In the genomic region with DNA sequence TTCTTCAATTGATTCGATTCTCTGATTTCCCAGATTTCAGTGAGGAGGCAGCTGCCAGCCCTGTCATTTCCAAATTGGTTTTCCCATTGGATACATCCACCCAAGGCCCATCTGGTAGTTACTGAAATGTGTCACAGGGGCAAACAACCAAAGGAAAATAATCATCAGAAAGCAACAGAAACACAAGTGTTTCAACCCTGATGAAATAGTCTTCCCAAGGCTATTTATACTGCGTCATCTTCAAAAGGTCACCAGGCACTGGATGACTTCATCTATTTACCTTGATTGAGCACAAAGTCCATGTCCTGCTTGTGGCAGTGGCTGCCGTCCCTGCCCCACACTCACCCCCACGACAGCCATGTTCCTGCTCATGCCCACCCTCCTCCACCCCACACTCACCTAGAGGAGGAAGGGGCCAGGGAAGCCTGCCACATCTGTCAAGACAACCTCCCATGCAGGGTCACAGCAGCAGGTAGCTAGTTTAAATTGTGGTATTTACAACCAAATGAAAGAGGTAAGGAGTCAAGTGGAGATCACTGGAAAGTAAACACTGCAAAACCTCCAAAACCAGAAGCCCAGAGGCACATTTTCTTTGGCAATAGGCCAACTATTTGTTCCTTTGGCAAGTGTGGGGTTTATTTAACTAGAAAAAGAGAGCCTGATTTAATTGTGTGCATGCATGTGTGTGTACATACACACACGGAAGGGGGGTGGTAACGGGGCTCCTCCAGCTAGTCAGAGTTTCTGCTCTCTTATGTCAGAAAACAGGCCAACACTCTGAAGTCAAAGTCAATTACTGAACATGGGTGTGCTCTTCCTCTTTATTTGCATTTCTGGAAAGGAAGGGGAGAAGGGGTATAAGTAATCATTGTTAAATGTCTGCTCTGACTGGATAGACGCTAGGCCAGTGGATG, we compare ENCODE assay signal across 9 cellular contexts. TPM values are rescaled to one million over a fixed set of nuclear protein-coding genes. Genes with fewer than 3 reads are reported as not detected.
DNase-seq lines count a peak whose midpoint lies in the region; ATAC-seq and TF ChIP-seq lines count a peak whose summit lies in the region.
"Had no signal": no experiment of that assay in that cellular context is flagged by ENCODE, and none has a peak within 500 bp of the region (broad histone marks: within the 10 kb centered on the region; RNA-seq: fewer than 3 reads in every experiment).

No MANE protein-coding gene starts in this region.

- DNase-seq in COLO668 (lab: John Stamatoyannopoulos, UW; ENCODE audit: unreplicated experiment) (peak; percentile 88), NCI-H1417 treated with DMSO at 0.1 percent for 48 hours (lab: John Stamatoyannopoulos, UW) (peak; percentile 90), SHP77 (lab: John Stamatoyannopoulos, UW) (peak; percentile 92 to 93), kidney tubule cell (ENCODE audit: low spot score) (peak; percentile 55), erythroblast (lab: John Stamatoyannopoulos, UW) (no peak), endothelial cell (ENCODE audit: low spot score) (no peak)
- DNase-seq in activated T-cell treated with anti-CD3 and anti-CD28 coated beads, Interleukin-2, amount 50 U/mL, for 24 hours: no peak

- no peaks in the 10 kb centered on the region for H3K36me3 Mint-ChIP-seq in activated T-cell treated with anti-CD3 and anti-CD28 coated beads, Interleukin-2, amount 50 U/mL, for 24 hours (ENCODE audit: low read depth)
- H3K36me3 Mint-ChIP-seq in endothelial cell (ENCODE audit: low read depth, unreplicated experiment): no peaks in the 10 kb centered on the region
- H3K36me3 Mint-ChIP-seq: IgD-negative memory B cell had no signal

- TF ChIP-seq CTCF in endothelial cell (IDR thresholded peaks at IDR 0.05; ENCODE audit: unreplicated experiment): no peak

- no peaks in the 10 kb centered on the region for H3K27me3 Mint-ChIP-seq in activated T-cell treated with anti-CD3 and anti-CD28 coated beads, Interleukin-2, amount 50 U/mL, for 24 hours
- peaks cover 3% of the 10 kb centered on the region for H3K27me3 Mint-ChIP-seq in endothelial cell (ENCODE audit: unreplicated experiment)
- H3K27me3 Mint-ChIP-seq: IgD-negative memory B cell had no signal

- ATAC-seq in HG02588 (IDR thresholded peaks at IDR 0.05; ENCODE audit: unreplicated experiment): no peak

- H3K4me1 Mint-ChIP-seq in activated T-cell treated with anti-CD3 and anti-CD28 coated beads, Interleukin-2, amount 50 U/mL, for 24 hours (ENCODE audit: low read depth): no peaks in the 10 kb centered on the region
- H3K4me1 Mint-ChIP-seq in endothelial cell (ENCODE audit: unreplicated experiment): no peaks in the 10 kb centered on the region

- TF ChIP-seq POLR2A in erythroblast (IDR thresholded peaks at IDR 0.05; ENCODE audit: low read length): no peak

- no peak overlapping the region for H3K4me3 Mint-ChIP-seq in activated T-cell treated with anti-CD3 and anti-CD28 coated beads, Interleukin-2, amount 50 U/mL, for 24 hours
- no peak overlapping the region for H3K4me3 Mint-ChIP-seq in endothelial cell (ENCODE audit: unreplicated experiment)

- H3K9me3 Mint-ChIP-seq in activated T-cell treated with anti-CD3 and anti-CD28 coated beads, Interleukin-2, amount 50 U/mL, for 24 hours: no peaks in the 10 kb centered on the region
- H3K9me3 Mint-ChIP-seq in endothelial cell (ENCODE audit: unreplicated experiment): no peaks in the 10 kb centered on the region
- H3K9me3 Mint-ChIP-seq: IgD-negative memory B cell had no signal

- H3K27ac Mint-ChIP-seq in activated T-cell treated with anti-CD3 and anti-CD28 coated beads, Interleukin-2, amount 50 U/mL, for 24 hours: no peak overlapping the region
- no peak overlapping the region for H3K27ac Mint-ChIP-seq in endothelial cell (ENCODE audit: unreplicated experiment)
- H3K27ac Mint-ChIP-seq: IgD-negative memory B cell had no signal

RNA-seq across cellular contexts. Expression of gene RAB4A, which starts 49.5 kb away (rescaled TPM):
- 80.4 TPM for total RNA-seq in endothelial cell (ENCODE audit: unreplicated experiment)

Comparison
In these comparisons a context has a peak if more than half of its experiments do, and no peak if none do; other contexts are left out.
1. DNase-seq: peak in COLO668 (single experiment), NCI-H1417 treated with DMSO at 0.1 percent for 48 hours (single experiment), SHP77 (2 of 2) and kidney tubule cell (single experiment); none in activated T-cell treated with anti-CD3 and anti-CD28 coated beads, Interleukin-2, amount 50 U/mL, for 24 hours (single experiment), erythroblast (0 of 2) and endothelial cell (single experiment).